In genomic region chr2:156343096-156343939, GRCh38 we compare ENCODE assay signal across 1 cellular context.
A peak's percentile ranks its signal among the peaks of the same experiment; 100 is the strongest.
TF ChIP-seq lines count a peak whose summit lies in the region.

No MANE protein-coding gene starts in this region.

TF ChIP-seq in K562, 482 proteins besides CTCF, POLR2A, EP300 and RAD21 (continued from another document and continues in another):
- TF ChIP-seq ZBTB49 (CRISPR knock-in tag; IDR thresholded peaks at IDR 0.05; ENCODE audit: borderline replicate concordance) (no peak), SIN3A (IDR thresholded peaks at IDR 0.05; ENCODE audit: borderline replicate concordance in 2 of 2, control insufficient read depth in 1 of 2, low read depth in 2 of 2, low read length in 2 of 2) (no peak), RFX5 (IDR thresholded peaks at IDR 0.05; ENCODE audit: low read depth, low read length) (no peak), KAT2B (IDR thresholded peaks at IDR 0.05; ENCODE audit: low read depth, low read length) (no peak), ZNF239 (CRISPR knock-in tag; IDR thresholded peaks at IDR 0.05) (no peak), ZNF140 (CRISPR knock-in tag; IDR thresholded peaks at IDR 0.05) (no peak), PRPF4 (IDR thresholded peaks at IDR 0.05; ENCODE audit: insufficient read depth, low read depth, low read length, poor library complexity, severe bottlenecking) (no peak), SP2 (IDR thresholded peaks at IDR 0.05; ENCODE audit: extremely low read depth, low read depth, low read length, poor library complexity, severe bottlenecking) (no peak), ZNF561 (CRISPR knock-in tag; conservative IDR thresholded peaks at IDR 0.05) (no peak), ZBTB12 (CRISPR knock-in tag; IDR thresholded peaks at IDR 0.05) (no peak), NFXL1 (CRISPR knock-in tag; IDR thresholded peaks at IDR 0.05) (no peak), MED1 (CRISPR knock-in tag; IDR thresholded peaks at IDR 0.05; ENCODE audit: borderline replicate concordance) (no peak), ZNF133 (CRISPR knock-in tag; IDR thresholded peaks at IDR 0.05) (no peak), MTA1 (IDR thresholded peaks at IDR 0.05; ENCODE audit: borderline replicate concordance) (no peak), C11orf30 (IDR thresholded peaks at IDR 0.05; ENCODE audit: low read depth) (peak; percentile 65; the same call in 1 of the 2 replicates), MEIS2 (IDR thresholded peaks at IDR 0.05; ENCODE audit: partially characterized antibody) (no peak), MAZ (CRISPR knock-in tag; conservative IDR thresholded peaks at IDR 0.05 in 1 of 2, IDR thresholded peaks at IDR 0.05 in 1 of 2) (no peak), FOXK1 (CRISPR knock-in tag; IDR thresholded peaks at IDR 0.05; ENCODE audit: borderline replicate concordance) (no peak), OTX1 (CRISPR knock-in tag; IDR thresholded peaks at IDR 0.05) (no peak), CUX1 (CRISPR knock-in tag; IDR thresholded peaks at IDR 0.05) (0 out of 2 replicates have a peak, but pooled peaks have one; percentile 69), PPARD (CRISPR knock-in tag; IDR thresholded peaks at IDR 0.05) (no peak), SMAD2 (IDR thresholded peaks at IDR 0.05; ENCODE audit: low read depth, low read length) (no peak), ZC3H8 (IDR thresholded peaks at IDR 0.05) (no peak), DNMT1 (IDR thresholded peaks at IDR 0.05) (no peak), TGIF2 (CRISPR knock-in tag; IDR thresholded peaks at IDR 0.05) (no peak), MXI1 (IDR thresholded peaks at IDR 0.05; ENCODE audit: low read depth, low read length) (no peak), TBL1XR1 (IDR thresholded peaks at IDR 0.05; ENCODE audit: low read length in 2 of 2) (peak in 1 of 2 experiments; percentile 51; a peak in 1 of 4 replicates), ETS1 (conservative IDR thresholded peaks at IDR 0.05; ENCODE audit: control insufficient read depth, low read depth, low read length) (no peak), MCM7 (IDR thresholded peaks at IDR 0.05) (no peak), NCOA6 (IDR thresholded peaks at IDR 0.05) (no peak), TBP (optimal IDR thresholded peaks at IDR 0.05; ENCODE audit: low read depth, low read length) (peak; percentile 16), HMBOX1 (IDR thresholded peaks at IDR 0.05) (peak; percentile 95), ELK1 (CRISPR knock-in tag; IDR thresholded peaks at IDR 0.05) (no peak), SAFB (IDR thresholded peaks at IDR 0.05; ENCODE audit: borderline replicate concordance, low read depth, low read length) (no peak), ARHGAP35 (IDR thresholded peaks at IDR 0.05; ENCODE audit: partially characterized antibody) (no peak), ZNF324 (CRISPR knock-in tag; IDR thresholded peaks at IDR 0.05) (no peak), SNRNP70 (optimal IDR thresholded peaks at IDR 0.05; ENCODE audit: low read depth, low read length) (no peak), ZNF318 (IDR thresholded peaks at IDR 0.05; ENCODE audit: borderline replicate concordance in 1 of 2, low read depth in 1 of 2) (no peak), ZNF347 (CRISPR knock-in tag; IDR thresholded peaks at IDR 0.05; ENCODE audit: low read depth) (no peak), JUNB (CRISPR knock-in tag; conservative IDR thresholded peaks at IDR 0.05) (no peak), GTF2F1 (IDR thresholded peaks at IDR 0.05; ENCODE audit: low read depth, low read length) (no peak)
- TF ChIP-seq, protein P1, sequence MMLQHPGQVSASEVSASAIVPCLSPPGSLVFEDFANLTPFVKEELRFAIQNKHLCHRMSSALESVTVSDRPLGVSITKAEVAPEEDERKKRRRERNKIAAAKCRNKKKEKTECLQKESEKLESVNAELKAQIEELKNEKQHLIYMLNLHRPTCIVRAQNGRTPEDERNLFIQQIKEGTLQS (IDR thresholded peaks at IDR 0.05): no peak
- TF ChIP-seq, protein P1 (CRISPR knock-in tag; conservative IDR thresholded peaks at IDR 0.05): no peak
